Comparison of ENCODE assay signal across 26 cellular contexts in genomic region chr6:42128460-42129359, GRCh38. TPM values are rescaled to one million over a fixed set of nuclear protein-coding genes. Genes with fewer than 3 reads are reported as not detected.
DNase-seq lines count a peak whose midpoint lies in the region; ATAC-seq and TF ChIP-seq lines count a peak whose summit lies in the region.
"Had no signal": no experiment of that assay in that cellular context is flagged by ENCODE, and none has a peak within 500 bp of the region (broad histone marks: within the 10 kb centered on the region; RNA-seq: fewer than 3 reads in every experiment).

No MANE protein-coding gene starts in this region.

- DNase-seq in LHCN-M2 (ENCODE audit: low read depth) (peak; percentile 51), amniotic epithelial cell (ENCODE audit: low read depth) (peak; percentile 30), left ventricle myocardium inferior (no peak), progenitor cell of endocrine pancreas (ENCODE audit: low spot score, unreplicated experiment) (no peak), cerebellar cortex (ENCODE audit: low spot score) (no peak), A673 (ENCODE audit: low spot score) (no peak)
- DNase-seq in activated naive CD4-positive, alpha-beta T cell treated with anti-CD3 and anti-CD28 coated beads for 36 hours = no peak
- DNase-seq: body of pancreas; CD8-positive, alpha-beta memory T cell; immature natural killer cell; MV-4-11; naive thymus-derived CD4-positive, alpha-beta T cell; NCI-H187 treated with DMSO at 0.1 percent for 48 hours; NCI-H2227 treated with DMSO at 0.1 percent for 48 hours; NK-92 treated with Interleukin-12 subunit alpha and Interleukin-12 subunit beta, amount 100 ng/mL, for 24 hours; stimulated activated naive CD4-positive, alpha-beta T cell had no signal

- peak overlapping the region; percentile 24 for H3K27ac Mint-ChIP-seq in progenitor cell of endocrine pancreas
- no peak overlapping the region for H3K27ac Mint-ChIP-seq in activated naive CD4-positive, alpha-beta T cell treated with anti-CD3 and anti-CD28 coated beads for 36 hours
- H3K27ac Mint-ChIP-seq: activated naive CD8-positive, alpha-beta T cell; activated T-helper 1 cell treated with anti-CD3 and anti-CD28 coated beads, Interleukin-12 subunit alpha, Interleukin-12 subunit beta, Interleukin-2, Interleukin-4 antibody, amounts not matched to agents 30 ng/mL and 10 ng/mL and 1 ng/mL, durations not matched to agents 14 hours and 24 hours and 36 hours; immature natural killer cell; memory B cell; naive thymus-derived CD4-positive, alpha-beta T cell had no signal

- H3K27me3 ChIP-seq in left ventricle myocardium inferior (ENCODE audit: low read depth) (no peaks in the 10 kb centered on the region), A673 (replicated peaks; ENCODE audit: insufficient read depth, low read depth, low read length, poor library complexity) (no peaks in the 10 kb centered on the region)
- H3K27me3 ChIP-seq: body of pancreas had no signal

- H3K36me3 Mint-ChIP-seq in progenitor cell of endocrine pancreas (ENCODE audit: insufficient read depth) = peaks cover 10% of the 10 kb centered on the region
- H3K36me3 Mint-ChIP-seq in activated naive CD4-positive, alpha-beta T cell treated with anti-CD3 and anti-CD28 coated beads for 36 hours (ENCODE audit: low read depth) = no peaks in the 10 kb centered on the region
- H3K36me3 Mint-ChIP-seq: activated naive CD8-positive, alpha-beta T cell; CD8-positive, alpha-beta memory T cell; immature natural killer cell; memory B cell; naive thymus-derived CD4-positive, alpha-beta T cell had no signal

- no peak overlapping the region for H3K4me3 Mint-ChIP-seq in progenitor cell of endocrine pancreas (ENCODE audit: low read depth)
- H3K4me3 Mint-ChIP-seq in activated naive CD4-positive, alpha-beta T cell treated with anti-CD3 and anti-CD28 coated beads for 36 hours = no peak overlapping the region
- H3K4me3 Mint-ChIP-seq: activated naive CD8-positive, alpha-beta T cell; activated T-helper 1 cell treated with anti-CD3 and anti-CD28 coated beads, Interleukin-12 subunit alpha, Interleukin-12 subunit beta, Interleukin-2, Interleukin-4 antibody, amounts not matched to agents 30 ng/mL and 10 ng/mL and 1 ng/mL, durations not matched to agents 14 hours and 24 hours and 36 hours; immature natural killer cell; memory B cell; naive thymus-derived CD4-positive, alpha-beta T cell had no signal

- no peaks in the 10 kb centered on the region for H3K27me3 Mint-ChIP-seq in progenitor cell of endocrine pancreas
- H3K27me3 Mint-ChIP-seq in activated naive CD4-positive, alpha-beta T cell treated with anti-CD3 and anti-CD28 coated beads for 36 hours (ENCODE audit: low read depth) = no peaks in the 10 kb centered on the region
- H3K27me3 Mint-ChIP-seq: activated naive CD8-positive, alpha-beta T cell had no signal

- H3K27ac ChIP-seq in left ventricle myocardium inferior (replicated peaks) (peak overlapping the region; percentile 60), A673 (ENCODE audit: low read depth, low read length, poor library complexity, severe bottlenecking) (no peak overlapping the region)
- H3K27ac ChIP-seq: body of pancreas, coronary artery, KMS-11, parathyroid adenoma had no signal

- BruUV-seq in A673 (replicated peaks; lab: Mats Ljungman, UMichigan) = no TSS peak

- peaks cover 26% of the 10 kb centered on the region for H3K4me1 ChIP-seq in left ventricle myocardium inferior
- no peaks in the 10 kb centered on the region for H3K4me1 ChIP-seq in A673 (ENCODE audit: insufficient read depth, low read length, poor library complexity, severe bottlenecking)
- H3K4me1 ChIP-seq: body of pancreas, parathyroid adenoma had no signal

- H3K4me3 ChIP-seq in left ventricle myocardium inferior (peak overlapping the region; percentile 11), A673 (ENCODE audit: low read depth, low read length, poor library complexity, severe bottlenecking) (no peak overlapping the region)
- H3K4me3 ChIP-seq: body of pancreas, coronary artery, GM12878 had no signal

- H3K9me3 ChIP-seq in left ventricle myocardium inferior (replicated peaks) = no peaks in the 10 kb centered on the region
- no peaks in the 10 kb centered on the region for H3K9me3 ChIP-seq in A673 (ENCODE audit: low read depth, low read length, poor library complexity, severe bottlenecking)
- H3K9me3 ChIP-seq: body of pancreas had no signal

- POLR2A ChIA-PET in A673 (lab: Charles Lee; ENCODE audit: low non-redundant PET) = no interaction called here

- intact Hi-C loops in left ventricle myocardium inferior (cut with micrococcal nuclease) (no loop called here), A673 (cut with micrococcal nuclease; ENCODE audit: unreplicated experiment) (no loop called here)
- intact Hi-C loops in activated naive CD4-positive, alpha-beta T cell treated with anti-CD3 and anti-CD28 coated beads for 36 hours (cut with micrococcal nuclease) = no loop called here

- H3K9me3 Mint-ChIP-seq in progenitor cell of endocrine pancreas (ENCODE audit: low read depth) = no peaks in the 10 kb centered on the region
- no peaks in the 10 kb centered on the region for H3K9me3 Mint-ChIP-seq in activated naive CD4-positive, alpha-beta T cell treated with anti-CD3 and anti-CD28 coated beads for 36 hours
- H3K9me3 Mint-ChIP-seq: activated T-helper 1 cell treated with anti-CD3 and anti-CD28 coated beads, Interleukin-12 subunit alpha, Interleukin-12 subunit beta, Interleukin-2, Interleukin-4 antibody, amounts not matched to agents 30 ng/mL and 10 ng/mL and 1 ng/mL, durations not matched to agents 14 hours and 24 hours and 36 hours; CD8-positive, alpha-beta memory T cell; immature natural killer cell; memory B cell; naive thymus-derived CD4-positive, alpha-beta T cell had no signal

- H3K36me3 ChIP-seq in left ventricle myocardium inferior (no peaks in the 10 kb centered on the region), A673 (ENCODE audit: insufficient read depth, low read length, poor library complexity, severe bottlenecking) (no peaks in the 10 kb centered on the region)

- ATAC-seq in HG02840 (IDR thresholded peaks at IDR 0.05; ENCODE audit: low FRiP score, unreplicated experiment) = no peak
- ATAC-seq: body of pancreas; GM12878; naive thymus-derived CD4-positive, alpha-beta T cell had no signal

- H3K4me1 Mint-ChIP-seq in progenitor cell of endocrine pancreas (ENCODE audit: low read depth) = no peaks in the 10 kb centered on the region
- H3K4me1 Mint-ChIP-seq in activated naive CD4-positive, alpha-beta T cell treated with anti-CD3 and anti-CD28 coated beads for 36 hours (ENCODE audit: low read depth) = no peaks in the 10 kb centered on the region
- H3K4me1 Mint-ChIP-seq: CD8-positive, alpha-beta memory T cell; immature natural killer cell; memory B cell; naive thymus-derived CD4-positive, alpha-beta T cell had no signal

- TF ChIP-seq CTCF in left ventricle myocardium inferior (IDR thresholded peaks at IDR 0.05; ENCODE audit: borderline replicate concordance) (no peak), progenitor cell of endocrine pancreas (IDR thresholded peaks at IDR 0.05; ENCODE audit: unreplicated experiment) (no peak), A673 (conservative IDR thresholded peaks at IDR 0.05; ENCODE audit: low read depth, low read length) (no peak)

- CTCF ChIA-PET in activated naive CD4-positive, alpha-beta T cell treated with anti-CD3 and anti-CD28 coated beads for 36 hours (lab: Charles Lee) = interaction anchor here (0.5 kb wide), 1 partner anchor 53 kb away, joined by 4 read pairs; no protein-coding TSS in a partner anchor
- CTCF ChIA-PET in A673 (lab: Charles Lee) = interaction anchor here (1.5 kb wide), 1 partner anchor 208 kb away, joined by 3 read pairs; the partner anchor contains the start of genes BYSL and MED20

RNA-seq across cellular contexts. Expression of gene C6orf132, which starts 13.7 kb away (rescaled TPM):
- total RNA-seq in LHCN-M2 (2014; rRNA removed) (0.45 and 0.75 TPM in 2 replicates), left ventricle myocardium inferior (1.4 TPM), progenitor cell of endocrine pancreas (11.8 and 14.5 TPM in 2 replicates), A673 (2021) (0.04 and 0.15 TPM in 2 replicates)
- 4.6 TPM for polyA plus RNA-seq in LHCN-M2 (2012)
- total RNA-seq in activated naive CD4-positive, alpha-beta T cell treated with anti-CD3 and anti-CD28 coated beads for 36 hours = under 1 TPM; 0.12 to 0.14 TPM
- polyA plus RNA-seq: CD8-positive, alpha-beta memory T cell; naive thymus-derived CD4-positive, alpha-beta T cell had no signal

RNA-seq across cellular contexts. Expression of gene GUCA1A, which starts 44.5 kb away (rescaled TPM):
- total RNA-seq in LHCN-M2 (2014; rRNA removed) (not detected in 2 replicates), left ventricle myocardium inferior (not detected), progenitor cell of endocrine pancreas (0.84 and 1.2 TPM in 2 replicates), A673 (2021) (not detected in 2 replicates)
- polyA plus RNA-seq in LHCN-M2 (2012) = not detected
- not detected for total RNA-seq in activated naive CD4-positive, alpha-beta T cell treated with anti-CD3 and anti-CD28 coated beads for 36 hours
- total RNA-seq: activated CD8-positive, alpha-beta memory T cell treated with anti-CD3 and anti-CD28 coated beads for 36 hours; activated T-helper 1 cell treated with anti-CD3 and anti-CD28 coated beads, Interleukin-12 subunit alpha, Interleukin-12 subunit beta, Interleukin-2, Interleukin-4 antibody, amounts not matched to agents 30 ng/mL and 10 ng/mL and 1 ng/mL, durations not matched to agents 14 hours and 24 hours and 36 hours; body of pancreas; CD8-positive, alpha-beta memory T cell; GM12878; naive thymus-derived CD4-positive, alpha-beta T cell; skeletal muscle tissue had no signal
- polyA plus RNA-seq: CD8-positive, alpha-beta memory T cell; GM12878; immature natural killer cell; naive thymus-derived CD4-positive, alpha-beta T cell had no signal

Comparison
In these comparisons a context has a peak if more than half of its experiments do, and no peak if none do; other contexts are left out.
1. DNase-seq: peak in LHCN-M2 (single experiment) and amniotic epithelial cell (single experiment); none in left ventricle myocardium inferior (single experiment), progenitor cell of endocrine pancreas (single experiment), cerebellar cortex (single experiment), activated naive CD4-positive, alpha-beta T cell treated with anti-CD3 and anti-CD28 coated beads for 36 hours (single experiment) and A673 (single experiment).